17 cellular contexts compared by ENCODE assay signal in genomic region chr15:59131456-59131855, GRCh38. TPM values are rescaled to one million over a fixed set of nuclear protein-coding genes. Genes with fewer than 3 reads are reported as not detected.
A peak's percentile ranks its signal among the peaks of the same experiment; 100 is the strongest.
DNase-seq lines count a peak whose midpoint lies in the region; ATAC-seq, FAIRE-seq and TF ChIP-seq lines count a peak whose summit lies in the region.
"Had no signal": no experiment of that assay in that cellular context is flagged by ENCODE, and none has a peak within 500 bp of the region (broad histone marks: within the 10 kb centered on the region; RNA-seq: fewer than 3 reads in every experiment).

No MANE protein-coding gene starts in this region.

- no peak overlapping the region for H3K4me3 ChIP-seq in A549
- H3K4me3 ChIP-seq: BLaER1 had no signal

- H3K27me3 Mint-ChIP-seq in WTC11 (ENCODE audit: low read depth), result no peaks in the 10 kb centered on the region
- peaks cover 3% of the 10 kb centered on the region for H3K27me3 Mint-ChIP-seq in endothelial cell (ENCODE audit: unreplicated experiment)
- no peaks in the 10 kb centered on the region for H3K27me3 Mint-ChIP-seq in stimulated activated naive B cell treated with anti-CD40 and anti-IgM and Interleukin-4, amounts not matched to agents 10 μg/mL and 1 μg/mL and 100 μg/mL, for 72 hours
- H3K27me3 Mint-ChIP-seq in activated CD4-positive, alpha-beta T cell treated with anti-CD3 and anti-CD28 coated beads for 36 hours, result no peaks in the 10 kb centered on the region
- H3K27me3 Mint-ChIP-seq: CD4-positive, alpha-beta memory T cell had no signal

- H3K27ac ChIP-seq in A549, result no peak overlapping the region
- H3K27ac ChIP-seq: 22Rv1, BLaER1, HL-60 had no signal

- ATAC-seq in A549 (no peak; a peak in 1 of 6 replicates), WTC11 (no peak)
- ATAC-seq in stimulated activated naive B cell treated with anti-CD40 and anti-IgM and Interleukin-4, amounts not matched to agents 10 μg/mL and 1 μg/mL and 100 μg/mL, for 72 hours (replicated peaks), result no peak
- ATAC-seq in activated CD4-positive, alpha-beta T cell treated with anti-CD3 and anti-CD28 coated beads for 36 hours, result no peak

- peak overlapping the region; percentile 65; the same call in 1 of the 2 replicates for H3K27ac Mint-ChIP-seq in WTC11
- H3K27ac Mint-ChIP-seq in endothelial cell (ENCODE audit: unreplicated experiment), result no peak overlapping the region
- H3K27ac Mint-ChIP-seq in stimulated activated naive B cell treated with anti-CD40 and anti-IgM and Interleukin-4, amounts not matched to agents 10 μg/mL and 1 μg/mL and 100 μg/mL, for 72 hours, result peak overlapping the region; percentile 5
- H3K27ac Mint-ChIP-seq in activated CD4-positive, alpha-beta T cell treated with anti-CD3 and anti-CD28 coated beads for 36 hours, result no peak overlapping the region

- no peak overlapping the region for H3K4me3 Mint-ChIP-seq in WTC11
- H3K4me3 Mint-ChIP-seq in endothelial cell (ENCODE audit: unreplicated experiment), result peak overlapping the region; percentile 47
- H3K4me3 Mint-ChIP-seq in stimulated activated naive B cell treated with anti-CD40 and anti-IgM and Interleukin-4, amounts not matched to agents 10 μg/mL and 1 μg/mL and 100 μg/mL, for 72 hours, result no peak overlapping the region
- no peak overlapping the region for H3K4me3 Mint-ChIP-seq in activated CD4-positive, alpha-beta T cell treated with anti-CD3 and anti-CD28 coated beads for 36 hours
- H3K4me3 Mint-ChIP-seq: CD14-positive monocyte; CD4-positive, alpha-beta memory T cell; H9 had no signal

- FAIRE-seq in A549 (lab: Jason Lieb, UNC), result no peak

- DNase-seq in A549 (ENCODE audit: low read depth in 1 of 2, low spot score in 1 of 2), result no peak
- DNase-seq in WTC11 (ENCODE audit: low spot score), result no peak
- DNase-seq in endothelial cell (ENCODE audit: low spot score), result no peak
- DNase-seq in stimulated activated naive B cell treated with anti-CD40 and anti-IgM and Interleukin-4, amounts not matched to agents 10 μg/mL and 1 μg/mL and 100 μg/mL, for 72 hours, result no peak
- no peak for DNase-seq in stimulated activated CD8-positive, alpha-beta memory T cell treated with anti-CD3 and anti-CD28 coated beads, Interleukin-4, amount 100 ng/mL, for 48 hours
- DNase-seq in activated CD4-positive, alpha-beta T cell treated with anti-CD3 and anti-CD28 coated beads for 36 hours, result no peak
- no peak for DNase-seq in superior temporal gyrus (ENCODE audit: extremely low spot score)
- DNase-seq: CD4-positive, alpha-beta memory T cell; DMS153; DMS79; GDM1; GOT3; H9 had no signal

- H3K36me3 Mint-ChIP-seq in WTC11 (peaks cover 92% of the 10 kb centered on the region), endothelial cell (ENCODE audit: low read depth, unreplicated experiment) (peaks cover 63% of the 10 kb centered on the region)
- H3K36me3 Mint-ChIP-seq in stimulated activated naive B cell treated with anti-CD40 and anti-IgM and Interleukin-4, amounts not matched to agents 10 μg/mL and 1 μg/mL and 100 μg/mL, for 72 hours, result peaks cover 64 to 90% of the 10 kb centered on the region in 2 donors
- H3K36me3 Mint-ChIP-seq in activated CD4-positive, alpha-beta T cell treated with anti-CD3 and anti-CD28 coated beads for 36 hours (ENCODE audit: low read depth), result peaks cover 40% of the 10 kb centered on the region

- 95% methylated on average over 16 of the region's 16 CpGs for WGBS in A549 (ENCODE audit: missing lambda C conversion rate)

- no peaks in the 10 kb centered on the region for H3K4me1 ChIP-seq in A549

- no peak for TF ChIP-seq EP300 in A549 (IDR thresholded peaks at IDR 0.05)

- H3K9me3 Mint-ChIP-seq in WTC11 (peaks cover 29% of the 10 kb centered on the region), endothelial cell (ENCODE audit: unreplicated experiment) (no peaks in the 10 kb centered on the region)
- peaks cover 21 to 25% of the 10 kb centered on the region in 2 donors for H3K9me3 Mint-ChIP-seq in stimulated activated naive B cell treated with anti-CD40 and anti-IgM and Interleukin-4, amounts not matched to agents 10 μg/mL and 1 μg/mL and 100 μg/mL, for 72 hours
- peaks cover 8% of the 10 kb centered on the region for H3K9me3 Mint-ChIP-seq in activated CD4-positive, alpha-beta T cell treated with anti-CD3 and anti-CD28 coated beads for 36 hours (ENCODE audit: low read depth)

- POLR2A ChIA-PET in A549 (lab: Yijun Ruan, JAX), result no interaction called here
- POLR2A ChIA-PET in WTC11 (lab: Charles Lee), result no interaction called here
- POLR2A ChIA-PET in activated CD4-positive, alpha-beta T cell treated with anti-CD3 and anti-CD28 coated beads for 36 hours (lab: Charles Lee), result no interaction called here

- H3K9me3 ChIP-seq in A549, result peaks cover 53% of the 10 kb centered on the region

- no peak for TF ChIP-seq POLR2A in A549 (IDR thresholded peaks at IDR 0.05; ENCODE audit: low read length)

- TF ChIP-seq CTCF in A549 (IDR thresholded peaks at IDR 0.05), result no peak
- no peak for TF ChIP-seq CTCF in WTC11 (IDR thresholded peaks at IDR 0.05)
- no peak for TF ChIP-seq CTCF in endothelial cell (IDR thresholded peaks at IDR 0.05; ENCODE audit: unreplicated experiment)

- H3K4me2 ChIP-seq in A549, result no peak overlapping the region
- H3K4me2 ChIP-seq: BLaER1 had no signal

- intact Hi-C loops in activated CD4-positive, alpha-beta T cell treated with anti-CD3 and anti-CD28 coated beads for 36 hours (cut with DNase I, micrococcal nuclease), result no loop called here

- CTCF ChIA-PET in A549 (lab: Yijun Ruan, JAX) (interaction anchor here (1.1 to 3.2 kb wide), 3 partner anchors 14 to 370 kb away, joined by 3 to 12 read pairs (median 3); no protein-coding TSS in a partner anchor), WTC11 (lab: Charles Lee) (interaction anchor here (1.5 kb wide), 1 partner anchor 397 kb away, joined by 4 read pairs; no protein-coding TSS in a partner anchor)
- CTCF ChIA-PET in activated CD4-positive, alpha-beta T cell treated with anti-CD3 and anti-CD28 coated beads for 36 hours (lab: Charles Lee), result no interaction called here

- H3K4me1 Mint-ChIP-seq in WTC11 (no peaks in the 10 kb centered on the region), endothelial cell (ENCODE audit: unreplicated experiment) (no peaks in the 10 kb centered on the region)
- peaks cover 16 to 26% of the 10 kb centered on the region in 2 donors for H3K4me1 Mint-ChIP-seq in stimulated activated naive B cell treated with anti-CD40 and anti-IgM and Interleukin-4, amounts not matched to agents 10 μg/mL and 1 μg/mL and 100 μg/mL, for 72 hours
- H3K4me1 Mint-ChIP-seq in activated CD4-positive, alpha-beta T cell treated with anti-CD3 and anti-CD28 coated beads for 36 hours, result no peaks in the 10 kb centered on the region

- TF ChIP-seq RAD21 in A549 (conservative IDR thresholded peaks at IDR 0.05 in 1 of 2, IDR thresholded peaks at IDR 0.05 in 1 of 2), result no peak

TF ChIP-seq in A549, 52 proteins besides CTCF, POLR2A, EP300 and RAD21:
- TF ChIP-seq BCL3 (IDR thresholded peaks at IDR 0.05) (no peak), TFCP2L1 (CRISPR knock-in tag; IDR thresholded peaks at IDR 0.05) (no peak), POLR2AphosphoS2 (conservative IDR thresholded peaks at IDR 0.05; ENCODE audit: low read length) (0 out of 2 replicates have a peak, but pooled peaks have one; percentile 44)

TF ChIP-seq in WTC11, 78 proteins besides CTCF, POLR2A, EP300 and RAD21 (continues in another document):
- no peak for TF ChIP-seq FOXJ3 (CRISPR knock-in tag; IDR thresholded peaks at IDR 0.05; ENCODE audit: borderline replicate concordance)
- TF ChIP-seq NR3C1 (CRISPR knock-in tag; conservative IDR thresholded peaks at IDR 0.05; ENCODE audit: low read depth), result no peak
- TF ChIP-seq ETV6 (CRISPR knock-in tag; IDR thresholded peaks at IDR 0.05), result no peak
- no peak for TF ChIP-seq SOX15 (CRISPR knock-in tag; IDR thresholded peaks at IDR 0.05)
- TF ChIP-seq, protein P1, sequence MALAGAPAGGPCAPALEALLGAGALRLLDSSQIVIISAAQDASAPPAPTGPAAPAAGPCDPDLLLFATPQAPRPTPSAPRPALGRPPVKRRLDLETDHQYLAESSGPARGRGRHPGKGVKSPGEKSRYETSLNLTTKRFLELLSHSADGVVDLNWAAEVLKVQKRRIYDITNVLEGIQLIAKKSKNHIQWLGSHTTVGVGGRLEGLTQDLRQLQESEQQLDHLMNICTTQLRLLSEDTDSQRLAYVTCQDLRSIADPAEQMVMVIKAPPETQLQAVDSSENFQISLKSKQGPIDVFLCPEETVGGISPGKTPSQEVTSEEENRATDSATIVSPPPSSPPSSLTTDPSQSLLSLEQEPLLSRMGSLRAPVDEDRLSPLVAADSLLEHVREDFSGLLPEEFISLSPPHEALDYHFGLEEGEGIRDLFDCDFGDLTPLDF (CRISPR knock-in tag; IDR thresholded peaks at IDR 0.05), result no peak
- no peak for TF ChIP-seq ZNF121 (CRISPR knock-in tag; IDR thresholded peaks at IDR 0.05)
- TF ChIP-seq TP53 (CRISPR knock-in tag; IDR thresholded peaks at IDR 0.05), result no peak
- TF ChIP-seq, protein P2, sequence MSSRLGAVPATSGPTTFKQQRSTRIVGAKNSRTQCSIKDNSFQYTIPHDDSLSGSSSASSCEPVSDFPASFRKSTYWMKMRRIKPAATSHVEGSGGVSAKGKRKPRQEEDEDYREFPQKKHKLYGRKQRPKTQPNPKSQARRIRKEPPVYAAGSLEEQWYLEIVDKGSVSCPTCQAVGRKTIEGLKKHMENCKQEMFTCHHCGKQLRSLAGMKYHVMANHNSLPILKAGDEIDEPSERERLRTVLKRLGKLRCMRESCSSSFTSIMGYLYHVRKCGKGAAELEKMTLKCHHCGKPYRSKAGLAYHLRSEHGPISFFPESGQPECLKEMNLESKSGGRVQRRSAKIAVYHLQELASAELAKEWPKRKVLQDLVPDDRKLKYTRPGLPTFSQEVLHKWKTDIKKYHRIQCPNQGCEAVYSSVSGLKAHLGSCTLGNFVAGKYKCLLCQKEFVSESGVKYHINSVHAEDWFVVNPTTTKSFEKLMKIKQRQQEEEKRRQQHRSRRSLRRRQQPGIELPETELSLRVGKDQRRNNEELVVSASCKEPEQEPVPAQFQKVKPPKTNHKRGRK (CRISPR knock-in tag; IDR thresholded peaks at IDR 0.05; ENCODE audit: borderline replicate concordance), result no peak
- no peak for TF ChIP-seq ZNF396 (CRISPR knock-in tag; IDR thresholded peaks at IDR 0.05; ENCODE audit: borderline replicate concordance)
- no peak for TF ChIP-seq NR2C2 (CRISPR knock-in tag; IDR thresholded peaks at IDR 0.05)

RNA-seq across cellular contexts. Expression of gene CCNB2, which starts 26.5 kb away (rescaled TPM):
- polyA plus RNA-seq in A549 (2011; rRNA removed) (121 and 144 TPM in 2 replicates), A549 (2017; fragmentation: RNase III; extraction: RNeasy Plus Mini Kit Qiagen cat#74134 plus additional on column Dnase treatment) (91.1 to 96.4 TPM (median 94.5 TPM) in 3 replicates)
- polyA plus RNA-seq in A549 (2012; cell fraction: cytosol; rRNA removed), result 89.5 and 99.6 TPM in 2 replicates
- 65.7 and 86.3 TPM in 2 replicates for polyA plus RNA-seq in A549 (2012; cell fraction: nucleus; rRNA removed)
- 55.8 and 57.3 TPM in 2 replicates for polyA minus RNA-seq in A549 (2011; rRNA and poly(A)+ RNA removed)
- total RNA-seq in WTC11 (2021) (93.3 to 101 TPM (median 98.8 TPM) in 3 replicates), endothelial cell (ENCODE audit: unreplicated experiment) (16.5 TPM)
- 10 to 100 TPM; 68.0 to 75.3 TPM for total RNA-seq in activated CD4-positive, alpha-beta T cell treated with anti-CD3 and anti-CD28 coated beads for 36 hours
- polyA plus RNA-seq: CD4-positive, alpha-beta memory T cell had no signal

Comparison
In these comparisons a context has a peak if more than half of its experiments do, and no peak if none do; other contexts are left out.
1. H3K27ac Mint-ChIP-seq: peak in WTC11 (single experiment) and stimulated activated naive B cell treated with anti-CD40 and anti-IgM and Interleukin-4, amounts not matched to agents 10 μg/mL and 1 μg/mL and 100 μg/mL, for 72 hours (single experiment); none in endothelial cell (single experiment) and activated CD4-positive, alpha-beta T cell treated with anti-CD3 and anti-CD28 coated beads for 36 hours (single experiment).